Comparison of ENCODE assay signal across 8 cellular contexts in the genomic region with DNA sequence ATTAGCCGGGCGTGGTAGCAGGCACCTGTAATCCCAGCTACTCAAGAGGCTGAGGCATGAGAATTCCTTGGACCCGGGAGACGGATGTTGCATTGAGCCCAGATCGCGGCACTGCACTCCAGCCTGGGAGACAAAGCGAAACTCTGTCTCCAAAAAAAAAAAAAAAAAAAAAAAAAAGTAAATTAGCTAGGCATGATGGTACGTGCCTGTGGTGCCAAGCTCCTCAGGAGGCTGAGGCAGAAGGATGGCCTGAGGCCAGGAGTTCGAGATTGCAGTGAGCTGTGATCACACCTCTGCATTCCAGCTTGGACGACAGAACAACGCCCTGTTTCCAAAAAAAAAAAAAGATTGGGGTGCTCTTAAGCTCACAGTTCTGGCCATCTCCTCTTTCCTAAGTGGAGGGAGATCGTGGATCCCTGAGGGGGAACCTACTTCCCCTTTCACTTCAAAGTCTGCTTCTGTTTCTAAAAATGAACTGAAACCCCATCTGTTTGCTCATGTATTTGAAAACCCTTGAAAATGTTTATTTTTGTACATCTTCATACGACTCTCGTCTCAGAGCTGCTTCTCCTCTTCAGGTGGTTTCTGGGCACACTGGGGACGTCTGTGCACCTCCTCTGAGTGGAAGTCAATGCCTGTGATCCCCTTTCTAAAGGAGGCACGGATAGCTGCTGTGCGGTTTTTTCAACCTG.
DNase-seq lines count a peak whose midpoint lies in the region; ATAC-seq, FAIRE-seq and TF ChIP-seq lines count a peak whose summit lies in the region.

No MANE protein-coding gene starts in this region.

- ATAC-seq in GM21717 (IDR thresholded peaks at IDR 0.05; ENCODE audit: unreplicated experiment) (peak; percentile 85), HepG2 (no peak)

- no peak overlapping the region for H3K4me3 ChIP-seq in KMS-11 (IDR thresholded peaks at IDR 0.05; ENCODE audit: insufficient read depth, low read depth, low read length)
- no peak overlapping the region for H3K4me3 ChIP-seq in HepG2 (replicated peaks in 1 of 3; ENCODE audit: insufficient read depth in 1 of 3, low read depth in 2 of 3, low read length in 3 of 3)
- no peak overlapping the region for H3K4me3 ChIP-seq in hepatocyte

- no peak overlapping the region; the same call in 1 of the 2 replicates for H3K9ac ChIP-seq in KMS-11
- H3K9ac ChIP-seq in HepG2 (ENCODE audit: insufficient read depth, low read depth, low read length): no peak overlapping the region

- TF ChIP-seq POLR2A in HepG2 (IDR thresholded peaks at IDR 0.05; ENCODE audit: insufficient read depth in 1 of 2, low read depth in 2 of 2, low read length in 2 of 2): no peak

- H2AFZ ChIP-seq in KMS-11 (ENCODE audit: low read depth) (0 out of 2 replicates have a peak overlapping the region, but pooled peaks have one; percentile 11), HepG2 (ENCODE audit: low read length) (no peak overlapping the region), hepatocyte (no peak overlapping the region)

- no TSS peak for BruUV-seq in HepG2 (replicated peaks; lab: Mats Ljungman, UMichigan)

- DNase-seq in GM18507 (ENCODE audit: extremely low spot score, insufficient read length, low read depth) (peak; percentile 20), HepG2 (ENCODE audit: low spot score) (no peak), HUDEP-2 (lab: John Stamatoyannopoulos, UW; ENCODE audit: unreplicated experiment in 76 of 76) (no peak), hepatocyte (ENCODE audit: low spot score) (no peak), hippocampal formation (lab: John Stamatoyannopoulos, UW) (no peak)
- DNase-seq in activated naive CD4-positive, alpha-beta T cell treated with anti-CD3 and anti-CD28 coated beads, Interleukin-2, amount 50 U/mL, for 16 hours: no peak

- H3K4me1 ChIP-seq in KMS-11 (ENCODE audit: low read depth, poor library complexity, severe bottlenecking): peaks cover 22% of the 10 kb centered on the region
- peaks cover 38% of the 10 kb centered on the region for H3K4me1 ChIP-seq in HepG2 (ENCODE audit: insufficient read depth, low read length)
- H3K4me1 ChIP-seq in hepatocyte (ENCODE audit: insufficient read depth): no peaks in the 10 kb centered on the region

- intact Hi-C loops in HepG2 (cut with micrococcal nuclease; ENCODE audit: unreplicated experiment): no loop called here

- CTCF ChIA-PET in HepG2 (lab: Yijun Ruan, JAX; ENCODE audit: low intra/inter-chr PET ratio, low total read pairs): interaction anchor here (1.2 kb wide), 1 partner anchor 126 kb away, joined by 3 read pairs; no protein-coding TSS in a partner anchor

- H3K27ac ChIP-seq in KMS-11 (peak overlapping the region; percentile 19; the same call in 1 of the 2 replicates), HepG2 (ENCODE audit: extremely low read length, insufficient read depth, low read length) (no peak overlapping the region), hepatocyte (no peak overlapping the region)

- TF ChIP-seq EP300 in HepG2 (IDR thresholded peaks at IDR 0.05; ENCODE audit: low read depth in 2 of 2, low read length in 2 of 2) (no peak), HepG2 (CRISPR knock-in tag; IDR thresholded peaks at IDR 0.05; ENCODE audit: borderline replicate concordance) (no peak)

- 95% methylated on average over 17 of the region's 17 CpGs for WGBS in HepG2 (ENCODE audit: low lambda C conversion rate)
- 88% methylated on average over 17 of the region's 17 CpGs for WGBS in hepatocyte (ENCODE audit: low lambda C conversion rate, missing lambda C conversion rate)

- H3K4me2 ChIP-seq in KMS-11: peak overlapping the region; percentile 42
- no peak overlapping the region for H3K4me2 ChIP-seq in HepG2 (ENCODE audit: low read depth, low read length)
- H3K4me2 ChIP-seq in hepatocyte: no peak overlapping the region

- no peak for TF ChIP-seq CTCF in KMS-11 (conservative IDR thresholded peaks at IDR 0.05; ENCODE audit: low read depth, low read length)
- no peak for TF ChIP-seq CTCF in HepG2 (CRISPR knock-in tag; IDR thresholded peaks at IDR 0.05)
- no peak for TF ChIP-seq CTCF in hepatocyte (IDR thresholded peaks at IDR 0.05; ENCODE audit: poor library complexity)

- FAIRE-seq in GM18507 (lab: Jason Lieb, UNC) (peak; percentile 89), HepG2 (lab: Jason Lieb, UNC) (no peak)

- no peaks in the 10 kb centered on the region for H3K36me3 ChIP-seq in KMS-11 (ENCODE audit: insufficient read depth)
- H3K36me3 ChIP-seq in HepG2 (replicated peaks in 1 of 2; ENCODE audit: control insufficient read depth in 1 of 2, insufficient read depth in 2 of 2, low read length in 2 of 2): no peaks in the 10 kb centered on the region
- no peaks in the 10 kb centered on the region for H3K36me3 ChIP-seq in hepatocyte (replicated peaks; ENCODE audit: insufficient read depth, low read depth)

- H3K9me3 ChIP-seq in HepG2 (ENCODE audit: low read length) (no peaks in the 10 kb centered on the region), hepatocyte (ENCODE audit: low read depth) (no peaks in the 10 kb centered on the region)

- no peaks in the 10 kb centered on the region for H4K20me1 ChIP-seq in KMS-11 (ENCODE audit: insufficient read depth)
- H4K20me1 ChIP-seq in HepG2 (ENCODE audit: insufficient read depth, low read length): no peaks in the 10 kb centered on the region
- no peaks in the 10 kb centered on the region for H4K20me1 ChIP-seq in hepatocyte (ENCODE audit: insufficient read depth, poor library complexity, severe bottlenecking)

- H3K79me2 ChIP-seq in KMS-11 (ENCODE audit: insufficient read depth, low read depth) (no peaks in the 10 kb centered on the region), HepG2 (ENCODE audit: insufficient read depth, low read length) (peaks cover 26% of the 10 kb centered on the region), hepatocyte (peaks cover 20% of the 10 kb centered on the region)

- in situ Hi-C loops in HepG2 (cut with HindIII; ENCODE audit: extremely low pct_ligation_motif_present, low pct_unique_long_range_greater_than_20kb): no loop called here

- TF ChIP-seq RAD21 in HepG2 (CRISPR knock-in tag; IDR thresholded peaks at IDR 0.05): no peak

- H3K27me3 ChIP-seq in KMS-11 (ENCODE audit: insufficient read depth, low read depth) (no peaks in the 10 kb centered on the region), HepG2 (ENCODE audit: control insufficient read depth in 1 of 2, insufficient read depth in 2 of 2, low read length in 2 of 2) (no peaks in the 10 kb centered on the region), hepatocyte (no peaks in the 10 kb centered on the region)

- POLR2A ChIA-PET in HepG2 (lab: Yijun Ruan, JAX): no interaction called here

- H3K9me2 ChIP-seq in hepatocyte (replicated peaks; ENCODE audit: insufficient read depth): no peaks in the 10 kb centered on the region

TF ChIP-seq in HepG2, 621 proteins besides CTCF, POLR2A, EP300 and RAD21:
- no peak for TF ChIP-seq ZNF484 (CRISPR knock-in tag; IDR thresholded peaks at IDR 0.05; ENCODE audit: borderline replicate concordance, low read depth)
- TF ChIP-seq, protein P1, sequence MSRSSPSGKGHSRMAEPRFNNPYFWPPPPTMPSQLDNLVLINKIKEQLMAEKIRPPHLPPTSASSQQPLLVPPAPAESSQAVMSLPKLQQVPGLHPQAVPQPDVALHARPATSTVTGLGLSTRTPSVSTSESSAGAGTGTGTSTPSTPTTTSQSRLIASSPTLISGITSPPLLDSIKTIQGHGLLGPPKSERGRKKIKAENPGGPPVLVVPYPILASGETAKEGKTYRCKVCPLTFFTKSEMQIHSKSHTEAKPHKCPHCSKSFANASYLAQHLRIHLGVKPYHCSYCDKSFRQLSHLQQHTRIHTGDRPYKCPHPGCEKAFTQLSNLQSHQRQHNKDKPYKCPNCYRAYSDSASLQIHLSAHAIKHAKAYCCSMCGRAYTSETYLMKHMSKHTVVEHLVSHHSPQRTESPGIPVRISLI (CRISPR knock-in tag; IDR thresholded peaks at IDR 0.05; ENCODE audit: borderline replicate concordance): 0 out of 2 replicates have a peak, but pooled peaks have one; percentile 11
- TF ChIP-seq ZNF839 (CRISPR knock-in tag; IDR thresholded peaks at IDR 0.05; ENCODE audit: borderline replicate concordance): no peak
- TF ChIP-seq, protein P2, sequence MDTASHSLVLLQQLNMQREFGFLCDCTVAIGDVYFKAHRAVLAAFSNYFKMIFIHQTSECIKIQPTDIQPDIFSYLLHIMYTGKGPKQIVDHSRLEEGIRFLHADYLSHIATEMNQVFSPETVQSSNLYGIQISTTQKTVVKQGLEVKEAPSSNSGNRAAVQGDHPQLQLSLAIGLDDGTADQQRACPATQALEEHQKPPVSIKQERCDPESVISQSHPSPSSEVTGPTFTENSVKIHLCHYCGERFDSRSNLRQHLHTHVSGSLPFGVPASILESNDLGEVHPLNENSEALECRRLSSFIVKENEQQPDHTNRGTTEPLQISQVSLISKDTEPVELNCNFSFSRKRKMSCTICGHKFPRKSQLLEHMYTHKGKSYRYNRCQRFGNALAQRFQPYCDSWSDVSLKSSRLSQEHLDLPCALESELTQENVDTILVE (CRISPR knock-in tag; IDR thresholded peaks at IDR 0.05): no peak
